In genomic region chr6:125947581-125947980, GRCh38 we compare ENCODE assay signal across 12 cellular contexts. TPM values are rescaled to one million over a fixed set of nuclear protein-coding genes. Genes with fewer than 3 reads are reported as not detected.
DNase-seq lines count a peak whose midpoint lies in the region; ATAC-seq and TF ChIP-seq lines count a peak whose summit lies in the region.
"Had no signal": no experiment of that assay in that cellular context is flagged by ENCODE, and none has a peak within 500 bp of the region (broad histone marks: within the 10 kb centered on the region; RNA-seq: fewer than 3 reads in every experiment).

No MANE protein-coding gene starts in this region.

- H3K36me3 ChIP-seq in brain microvascular endothelial cell (replicated peaks) (no peaks in the 10 kb centered on the region), hepatocyte (replicated peaks; ENCODE audit: insufficient read depth, low read depth) (no peaks in the 10 kb centered on the region)
- H3K36me3 ChIP-seq: neutrophil had no signal

- H3K27me3 ChIP-seq in brain microvascular endothelial cell (replicated peaks) = no peaks in the 10 kb centered on the region
- no peaks in the 10 kb centered on the region for H3K27me3 ChIP-seq in hepatocyte
- H3K27me3 ChIP-seq: neutrophil had no signal

- TF ChIP-seq CTCF in brain microvascular endothelial cell (IDR thresholded peaks at IDR 0.05; ENCODE audit: low read depth, low read length, missing control alignments) = no peak
- TF ChIP-seq CTCF in hepatocyte (IDR thresholded peaks at IDR 0.05; ENCODE audit: poor library complexity) = no peak

- no peak overlapping the region for H2AFZ ChIP-seq in hepatocyte

- no peaks in the 10 kb centered on the region for H4K20me1 ChIP-seq in hepatocyte (ENCODE audit: insufficient read depth, poor library complexity, severe bottlenecking)

- H3K79me2 ChIP-seq in hepatocyte = no peaks in the 10 kb centered on the region

- DNase-seq in A172 (ENCODE audit: low spot score) = peak; percentile 71
- DNase-seq in HT1080 (ENCODE audit: low read depth) = peak; percentile 11
- peak; percentile 55 for DNase-seq in brain microvascular endothelial cell
- no peak for DNase-seq in hepatocyte (ENCODE audit: low spot score)
- DNase-seq in NCI-H69 (lab: John Stamatoyannopoulos, UW) = no peak
- DNase-seq in stimulated activated CD4-positive, alpha-beta T cell treated with anti-CD3 and anti-CD28 coated beads, Interleukin-12 subunit alpha, Interleukin-12 subunit beta, amount 100 ng/mL, for 4 hours = no peak
- no peak for DNase-seq in NCI-H82 treated with DMSO at 0.1 percent for 48 hours (lab: John Stamatoyannopoulos, UW; ENCODE audit: unreplicated experiment)
- DNase-seq: MV-4-11, NCI-H2171 had no signal

- no peaks in the 10 kb centered on the region for H3K9me3 ChIP-seq in hepatocyte (ENCODE audit: low read depth)
- H3K9me3 ChIP-seq: neutrophil had no signal

- WGBS in hepatocyte (ENCODE audit: low lambda C conversion rate, missing lambda C conversion rate) = 81% methylated on average over 2 of the region's 2 CpGs

- peaks cover 37% of the 10 kb centered on the region for H3K4me1 ChIP-seq in hepatocyte (ENCODE audit: insufficient read depth)

- ATAC-seq in activated CD4-positive, CD25-positive, alpha-beta regulatory T cell treated with anti-CD3 and anti-CD28 coated beads, Interleukin-2, amount 50 U/mL, for 24 hours = no peak

- H3K4me3 ChIP-seq in brain microvascular endothelial cell (ENCODE audit: low read depth, low read length) (no peak overlapping the region), hepatocyte (no peak overlapping the region)

- H3K4me2 ChIP-seq in hepatocyte = no peak overlapping the region

- H3K27ac ChIP-seq in brain microvascular endothelial cell (peak overlapping the region; percentile 99), hepatocyte (peak overlapping the region; percentile 91)
- H3K27ac ChIP-seq: neutrophil, VCaP had no signal

- in situ Hi-C loops in brain microvascular endothelial cell (cut with HindIII; ENCODE audit: low pct_ligation_motif_present, low sequenced_read_pairs) = no loop called here

- H3K9me2 ChIP-seq in hepatocyte (replicated peaks; ENCODE audit: insufficient read depth) = no peaks in the 10 kb centered on the region

RNA-seq across cellular contexts. Expression of gene HINT3, which starts 9.0 kb away (rescaled TPM):
- 22.0 and 24.5 TPM in 2 replicates for total RNA-seq in A172 (2014; rRNA removed; shearing (Covaris generic))
- total RNA-seq in HT1080 (2014; rRNA removed; shearing (Covaris generic)) = 8.7 and 10.0 TPM in 2 replicates
- polyA plus RNA-seq in HT1080 (2015; cell fraction: cytosol; rRNA removed) = 6.2 and 7.7 TPM in 2 replicates
- polyA plus RNA-seq in HT1080 (2015; cell fraction: nucleus; rRNA removed) = 2.6 and 2.7 TPM in 2 replicates
- 28.0 and 32.9 TPM in 2 replicates for total RNA-seq in hepatocyte
- 12.0 and 15.4 TPM in 2 replicates for polyA plus RNA-seq in hepatocyte

RNA-seq across cellular contexts. Expression of gene TRMT11, which starts 38.8 kb away (rescaled TPM):
- 41.2 and 49.2 TPM in 2 replicates for total RNA-seq in A172 (2014; rRNA removed; shearing (Covaris generic))
- 15.8 and 17.1 TPM in 2 replicates for total RNA-seq in HT1080 (2014; rRNA removed; shearing (Covaris generic))
- 29.0 and 30.4 TPM in 2 replicates for polyA plus RNA-seq in HT1080 (2015; cell fraction: cytosol; rRNA removed)
- 62.3 and 67.4 TPM in 2 replicates for polyA plus RNA-seq in HT1080 (2015; cell fraction: nucleus; rRNA removed)
- 20.7 and 27.6 TPM in 2 replicates for total RNA-seq in hepatocyte
- polyA plus RNA-seq in hepatocyte = 14.8 and 18.6 TPM in 2 replicates

Comparison
In these comparisons a context has a peak if more than half of its experiments do, and no peak if none do; other contexts are left out.
1. DNase-seq: peak in A172 (single experiment), HT1080 (single experiment) and brain microvascular endothelial cell (single experiment); none in hepatocyte (single experiment), NCI-H69 (single experiment), stimulated activated CD4-positive, alpha-beta T cell treated with anti-CD3 and anti-CD28 coated beads, Interleukin-12 subunit alpha, Interleukin-12 subunit beta, amount 100 ng/mL, for 4 hours (single experiment) and NCI-H82 treated with DMSO at 0.1 percent for 48 hours (single experiment).